ENCODE assay signal across 15 cellular contexts in genomic region chr3:10669490-10670048, GRCh38.
DNase-seq lines count a peak whose midpoint lies in the region; ATAC-seq and TF ChIP-seq lines count a peak whose summit lies in the region.
"Had no signal": no experiment of that assay in that cellular context is flagged by ENCODE, and none has a peak within 500 bp of the region (broad histone marks: within the 10 kb centered on the region; RNA-seq: fewer than 3 reads in every experiment).

No MANE protein-coding gene starts in this region.

- no peak overlapping the region for H3K9ac ChIP-seq in BLaER1
- H3K9ac ChIP-seq: BLaER1 treated with 17β-estradiol and CSF1 and Interleukin-3, amounts not matched to agents 10 nM and 100 nM had no signal

- H3K9me3 ChIP-seq in BLaER1 (no peaks in the 10 kb centered on the region), hepatocyte (ENCODE audit: low read depth) (no peaks in the 10 kb centered on the region), right lobe of liver (no peaks in the 10 kb centered on the region)
- H3K9me3 ChIP-seq: BLaER1 treated with 17β-estradiol and CSF1 and Interleukin-3, amounts not matched to agents 10 nM and 100 nM had no signal

- intact Hi-C loops in right lobe of liver (cut with DNase I): no loop called here

- H3K4me2 ChIP-seq in BLaER1 (peak overlapping the region; percentile 4; the same call in 1 of the 2 replicates), hepatocyte (no peak overlapping the region)
- H3K4me2 ChIP-seq: BLaER1 treated with 17β-estradiol and CSF1 and Interleukin-3, amounts not matched to agents 10 nM and 100 nM had no signal

- H3K27ac ChIP-seq in BLaER1 (no peak overlapping the region), hepatocyte (no peak overlapping the region), right lobe of liver (no peak overlapping the region)
- H3K27ac ChIP-seq: BLaER1 treated with 17β-estradiol and CSF1 and Interleukin-3, amounts not matched to agents 10 nM and 100 nM had no signal

- H4K20me1 ChIP-seq in BLaER1 (no peaks in the 10 kb centered on the region), hepatocyte (ENCODE audit: insufficient read depth, poor library complexity, severe bottlenecking) (no peaks in the 10 kb centered on the region)
- H4K20me1 ChIP-seq: BLaER1 treated with 17β-estradiol and CSF1 and Interleukin-3, amounts not matched to agents 10 nM and 100 nM had no signal

- no peaks in the 10 kb centered on the region for H3K79me2 ChIP-seq in hepatocyte

- H2AFZ ChIP-seq in hepatocyte: no peak overlapping the region

- H3K4me1 ChIP-seq in BLaER1: peaks cover 36% of the 10 kb centered on the region
- no peaks in the 10 kb centered on the region for H3K4me1 ChIP-seq in hepatocyte (ENCODE audit: insufficient read depth)
- H3K4me1 ChIP-seq in right lobe of liver: peaks cover 0 to 19% (median 2%) of the 10 kb centered on the region in 4 donors

- H3K36me3 ChIP-seq in BLaER1 (no peaks in the 10 kb centered on the region), hepatocyte (replicated peaks; ENCODE audit: insufficient read depth, low read depth) (no peaks in the 10 kb centered on the region), right lobe of liver (no peaks in the 10 kb centered on the region)
- H3K36me3 ChIP-seq: BLaER1 treated with 17β-estradiol and CSF1 and Interleukin-3, amounts not matched to agents 10 nM and 100 nM had no signal

- 71% methylated on average over 6 of the region's 6 CpGs for WGBS in hepatocyte (ENCODE audit: low lambda C conversion rate, missing lambda C conversion rate)
- WGBS in right lobe of liver (ENCODE audit: insufficient coverage, low coverage, low lambda C conversion rate, missing lambda C conversion rate): 48% methylated on average over 4 of the region's 6 CpGs

- TF ChIP-seq CTCF in hepatocyte (IDR thresholded peaks at IDR 0.05; ENCODE audit: poor library complexity) (no peak), right lobe of liver (IDR thresholded peaks at IDR 0.05) (no peak)

- no peak for TF ChIP-seq POLR2A in right lobe of liver (IDR thresholded peaks at IDR 0.05)

- DNase-seq in NCI-H526 treated with DMSO at 0.1 percent for 48 hours (lab: John Stamatoyannopoulos, UW) (peak; percentile 83), hepatocyte (ENCODE audit: low spot score) (peak; percentile 16), right lobe of liver (peak in 2 of 3 donors; percentile 34 to 59), dedifferentiated amniotic fluid mesenchymal stem cell (ENCODE audit: extremely low spot score) (no peak)
- DNase-seq in stimulated activated CD4-positive, alpha-beta T cell treated with anti-CD3 and anti-CD28 coated beads, Interleukin-2, amount 100 ng/mL, for 48 hours: no peak
- DNase-seq: 8988T; Calu3; CD8-positive, alpha-beta T cell; DMS79 treated with DMSO at 0.1 percent for 48 hours; GF-D8; H9 had no signal

- peak; percentile 92 to 94 (median 93) for ATAC-seq in right lobe of liver
- no peak for ATAC-seq in HG03457 (IDR thresholded peaks at IDR 0.05; ENCODE audit: unreplicated experiment)
- no peak for ATAC-seq in HG03196 (IDR thresholded peaks at IDR 0.05; ENCODE audit: unreplicated experiment)
- ATAC-seq: CD8-positive, alpha-beta T cell had no signal

- H3K4me3 ChIP-seq in BLaER1 (no peak overlapping the region), hepatocyte (no peak overlapping the region), right lobe of liver (no peak overlapping the region)
- H3K4me3 ChIP-seq: BLaER1 treated with 17β-estradiol and CSF1 and Interleukin-3, amounts not matched to agents 10 nM and 100 nM had no signal

- H3K27me3 ChIP-seq in BLaER1 (no peaks in the 10 kb centered on the region), hepatocyte (peaks cover 16% of the 10 kb centered on the region), right lobe of liver (no peaks in the 10 kb centered on the region)
- H3K27me3 ChIP-seq: BLaER1 treated with 17β-estradiol and CSF1 and Interleukin-3, amounts not matched to agents 10 nM and 100 nM had no signal

- H3K9me2 ChIP-seq in hepatocyte (replicated peaks; ENCODE audit: insufficient read depth): no peaks in the 10 kb centered on the region

Comparison
In these comparisons a context has a peak if more than half of its experiments do, and no peak if none do; other contexts are left out.
1. DNase-seq: peak in NCI-H526 treated with DMSO at 0.1 percent for 48 hours (single experiment), hepatocyte (single experiment) and right lobe of liver (2 of 3); none in dedifferentiated amniotic fluid mesenchymal stem cell (single experiment) and stimulated activated CD4-positive, alpha-beta T cell treated with anti-CD3 and anti-CD28 coated beads, Interleukin-2, amount 100 ng/mL, for 48 hours (0 of 2).
2. ATAC-seq: peak in right lobe of liver (4 of 4); none in HG03457 (single experiment) and HG03196 (single experiment).